1 cellular context compared by ENCODE assay signal in genomic region chrX:40090961-40091360, GRCh38.
TF ChIP-seq lines count a peak whose summit lies in the region.

No MANE protein-coding gene starts in this region.

TF ChIP-seq in HepG2, 621 proteins besides CTCF, POLR2A, EP300 and RAD21 (continued from another document):
- TF ChIP-seq AKAP8 (CRISPR knock-in tag; IDR thresholded peaks at IDR 0.05) (no peak), MTF1 (CRISPR knock-in tag; IDR thresholded peaks at IDR 0.05) (no peak), PAF1 (CRISPR knock-in tag; IDR thresholded peaks at IDR 0.05) (no peak), ZNF766 (CRISPR knock-in tag; IDR thresholded peaks at IDR 0.05; ENCODE audit: borderline replicate concordance) (no peak), ZBTB1 (CRISPR knock-in tag; IDR thresholded peaks at IDR 0.05; ENCODE audit: borderline replicate concordance) (no peak), ZNF687 (CRISPR knock-in tag; IDR thresholded peaks at IDR 0.05) (no peak), BRD4 (CRISPR knock-in tag; IDR thresholded peaks at IDR 0.05) (no peak), ZNF558 (CRISPR knock-in tag; IDR thresholded peaks at IDR 0.05; ENCODE audit: borderline replicate concordance) (no peak), ZNF784 (CRISPR knock-in tag; IDR thresholded peaks at IDR 0.05; ENCODE audit: borderline replicate concordance) (no peak), FOXC1 (CRISPR knock-in tag; IDR thresholded peaks at IDR 0.05; ENCODE audit: borderline replicate concordance) (no peak)
